ENCODE assay signal across 17 cellular contexts in genomic region chr4:181845617-181846016, GRCh38.
"Had no signal": no experiment of that assay in that cellular context is flagged by ENCODE, and none has a peak within 500 bp of the region (broad histone marks: within the 10 kb centered on the region; RNA-seq: fewer than 3 reads in every experiment).

No MANE protein-coding gene starts in this region.

- H3K4me3 Mint-ChIP-seq: naive thymus-derived CD8-positive, alpha-beta T cell; stimulated activated memory B cell treated with anti-CD40 and anti-IgM and Interleukin-4, amounts not matched to agents 10 μg/mL and 1 μg/mL and 100 μg/mL, for 72 hours; stimulated activated naive CD8-positive, alpha-beta T cell treated with anti-CD3 and anti-CD28 coated beads, Interleukin-15, Interleukin-2, amounts not matched to agents 100 ng/mL and 50 ng/mL, for 24 hours had no signal

- H3K36me3 Mint-ChIP-seq: naive thymus-derived CD8-positive, alpha-beta T cell; stimulated activated memory B cell treated with anti-CD40 and anti-IgM and Interleukin-4, amounts not matched to agents 10 μg/mL and 1 μg/mL and 100 μg/mL, for 72 hours had no signal

- H3K4me1 ChIP-seq: heart left ventricle, spleen, tibial artery, upper lobe of left lung, uterus had no signal

- H3K36me3 ChIP-seq: heart left ventricle, spleen, tibial artery, upper lobe of left lung, uterus had no signal

- H3K27me3 ChIP-seq: heart left ventricle, spleen, tibial artery, upper lobe of left lung had no signal

- H3K27ac ChIP-seq: heart left ventricle, spleen, tibial artery, upper lobe of left lung, uterus had no signal

- H3K4me3 ChIP-seq: heart left ventricle, spleen, tibial artery, upper lobe of left lung, uterus had no signal

- FAIRE-seq: endometrium had no signal

- H3K27ac Mint-ChIP-seq: naive thymus-derived CD8-positive, alpha-beta T cell; stimulated activated memory B cell treated with anti-CD40 and anti-IgM and Interleukin-4, amounts not matched to agents 10 μg/mL and 1 μg/mL and 100 μg/mL, for 72 hours; stimulated activated naive CD8-positive, alpha-beta T cell treated with anti-CD3 and anti-CD28 coated beads, Interleukin-15, Interleukin-2, amounts not matched to agents 100 ng/mL and 50 ng/mL, for 24 hours had no signal

- H3K9me3 ChIP-seq: heart left ventricle, spleen, tibial artery, upper lobe of left lung, uterus had no signal

- H3K4me1 Mint-ChIP-seq: naive thymus-derived CD8-positive, alpha-beta T cell; stimulated activated memory B cell treated with anti-CD40 and anti-IgM and Interleukin-4, amounts not matched to agents 10 μg/mL and 1 μg/mL and 100 μg/mL, for 72 hours had no signal

- H3K9me3 Mint-ChIP-seq: stimulated activated naive CD8-positive, alpha-beta T cell treated with anti-CD3 and anti-CD28 coated beads, Interleukin-15, Interleukin-2, amounts not matched to agents 100 ng/mL and 50 ng/mL, for 24 hours had no signal

- DNase-seq: effector memory CD4-positive, alpha-beta T cell; erythroblast; heart left ventricle; hippocampal formation; kidney glomerular epithelial cell; naive thymus-derived CD8-positive, alpha-beta T cell; posterior cingulate gyrus; spleen; stimulated activated CD4-positive, alpha-beta T cell treated with anti-CD3 and anti-CD28 coated beads, Interleukin-15, amount 100 ng/mL, for 24 hours; stimulated activated CD4-positive, alpha-beta T cell treated with anti-CD3 and anti-CD28 coated beads, Interleukin-1b, Interleukin-23, amount 100 ng/mL, for 48 hours; stimulated activated CD4-positive, alpha-beta T cell treated with anti-CD3 and anti-CD28 coated beads, Interleukin-4, amount 100 ng/mL, for 24 hours; tibial artery; upper lobe of left lung; uterus had no signal

- H3K27me3 Mint-ChIP-seq: naive thymus-derived CD8-positive, alpha-beta T cell; stimulated activated memory B cell treated with anti-CD40 and anti-IgM and Interleukin-4, amounts not matched to agents 10 μg/mL and 1 μg/mL and 100 μg/mL, for 72 hours; stimulated activated naive CD8-positive, alpha-beta T cell treated with anti-CD3 and anti-CD28 coated beads, Interleukin-15, Interleukin-2, amounts not matched to agents 100 ng/mL and 50 ng/mL, for 24 hours had no signal
